13 cellular contexts compared by ENCODE assay signal in genomic region chr13:112744306-112745021, GRCh38. TPM values are rescaled to one million over a fixed set of nuclear protein-coding genes. Genes with fewer than 3 reads are reported as not detected.
A peak's percentile ranks its signal among the peaks of the same experiment; 100 is the strongest.
DNase-seq lines count a peak whose midpoint lies in the region; ATAC-seq and TF ChIP-seq lines count a peak whose summit lies in the region.
"Had no signal": no experiment of that assay in that cellular context is flagged by ENCODE, and none has a peak within 500 bp of the region (broad histone marks: within the 10 kb centered on the region; RNA-seq: fewer than 3 reads in every experiment).

No MANE protein-coding gene starts in this region.

- H3K9me3 Mint-ChIP-seq in Calu3 (ENCODE audit: low read depth, unreplicated experiment) = no peaks in the 10 kb centered on the region
- H3K9me3 Mint-ChIP-seq: activated CD4-positive, alpha-beta T cell treated with anti-CD3 and anti-CD28 coated beads, Interleukin-2, amount 10 ng/mL, durations not matched to agents 7 days and 5 days; activated naive CD4-positive, alpha-beta T cell treated with anti-CD3 and anti-CD28 coated beads, Interleukin-2, amount 50 U/mL, for 72 hours; CD8-positive, alpha-beta memory T cell had no signal

- H3K27me3 ChIP-seq in ovary = no peaks in the 10 kb centered on the region
- H3K27me3 ChIP-seq: SJCRH30 had no signal

- H3K4me1 ChIP-seq in ovary (ENCODE audit: insufficient read depth) = peaks cover 4% of the 10 kb centered on the region

- intact Hi-C loops in Calu3 (cut with micrococcal nuclease; ENCODE audit: unreplicated experiment) = no loop called here
- intact Hi-C loops in ovary (cut with DNase I) = no loop called here

- H3K27ac Mint-ChIP-seq in Calu3 (ENCODE audit: unreplicated experiment) = no peak overlapping the region
- H3K27ac Mint-ChIP-seq: activated CD4-positive, alpha-beta T cell treated with anti-CD3 and anti-CD28 coated beads, Interleukin-2, amount 10 ng/mL, durations not matched to agents 7 days and 5 days; activated naive CD4-positive, alpha-beta T cell treated with anti-CD3 and anti-CD28 coated beads, Interleukin-2, amount 50 U/mL, for 72 hours had no signal

- BruUV-seq in Calu3 (replicated peaks; lab: Mats Ljungman, UMichigan) = no TSS peak

- ATAC-seq in omental fat pad (ENCODE audit: low FRiP score) (peak; percentile 88), GM18498 (IDR thresholded peaks at IDR 0.05; ENCODE audit: unreplicated experiment) (no peak), HG03432 (IDR thresholded peaks at IDR 0.05; ENCODE audit: unreplicated experiment) (no peak)
- ATAC-seq: activated naive CD4-positive, alpha-beta T cell treated with anti-CD3 and anti-CD28 coated beads, Interleukin-2, amount 50 U/mL, for 72 hours had no signal

- no peaks in the 10 kb centered on the region for H3K36me3 Mint-ChIP-seq in Calu3 (ENCODE audit: insufficient read depth, unreplicated experiment)
- H3K36me3 Mint-ChIP-seq: activated naive CD4-positive, alpha-beta T cell treated with anti-CD3 and anti-CD28 coated beads, Interleukin-2, amount 50 U/mL, for 72 hours; CD8-positive, alpha-beta memory T cell had no signal

- H3K36me3 ChIP-seq in ovary = no peaks in the 10 kb centered on the region
- H3K36me3 ChIP-seq: SJCRH30 had no signal

- no peak for TF ChIP-seq POLR2A in ovary (IDR thresholded peaks at IDR 0.05)

- peak overlapping the region; percentile 19 for H3K4me3 Mint-ChIP-seq in Calu3 (ENCODE audit: low read depth, unreplicated experiment)
- H3K4me3 Mint-ChIP-seq: activated CD4-positive, alpha-beta T cell treated with anti-CD3 and anti-CD28 coated beads, Interleukin-2, amount 10 ng/mL, durations not matched to agents 7 days and 5 days; CD8-positive, alpha-beta memory T cell had no signal

- DNase-seq in Calu3 (no peak), NCI-H1105 (lab: John Stamatoyannopoulos, UW) (peak; percentile 11), fibroblast of gingiva (ENCODE audit: low read depth) (peak; percentile 45), omental fat pad (ENCODE audit: low spot score) (no peak), ovary (no peak), cortex of kidney (lab: John Stamatoyannopoulos, UW) (no peak)
- DNase-seq: activated CD4-positive, alpha-beta T cell treated with anti-CD3 and anti-CD28 coated beads, Interleukin-2, amount 10 ng/mL, durations not matched to agents 7 days and 5 days; CD8-positive, alpha-beta memory T cell; NCI-H1436; SJCRH30 had no signal

- 40 to 47% (median 47%) methylated on average over 16 of the region's 16 CpGs for WGBS in ovary, 3 donors

- CTCF ChIA-PET in Calu3 (lab: Charles Lee) = no interaction called here

- no peak for TF ChIP-seq EP300 in ovary (IDR thresholded peaks at IDR 0.05)

- H3K27ac ChIP-seq in ovary = no peak overlapping the region
- H3K27ac ChIP-seq: SJCRH30 had no signal

- no peaks in the 10 kb centered on the region for H3K9me3 ChIP-seq in ovary
- H3K9me3 ChIP-seq: SJCRH30 had no signal

- H3K4me3 ChIP-seq in ovary = no peak overlapping the region
- H3K4me3 ChIP-seq: SJCRH30 had no signal

- peaks cover 20% of the 10 kb centered on the region for H3K4me1 Mint-ChIP-seq in Calu3 (ENCODE audit: low read depth, unreplicated experiment)

- TF ChIP-seq CTCF in Calu3 (IDR thresholded peaks at IDR 0.05; ENCODE audit: unreplicated experiment) (no peak), omental fat pad (IDR thresholded peaks at IDR 0.05) (no peak), ovary (IDR thresholded peaks at IDR 0.05) (no peak)

- no peaks in the 10 kb centered on the region for H3K27me3 Mint-ChIP-seq in Calu3 (ENCODE audit: unreplicated experiment)
- H3K27me3 Mint-ChIP-seq: activated CD4-positive, alpha-beta T cell treated with anti-CD3 and anti-CD28 coated beads, Interleukin-2, amount 10 ng/mL, durations not matched to agents 7 days and 5 days; CD8-positive, alpha-beta memory T cell had no signal

RNA-seq across cellular contexts. Expression of gene ATP11A, which starts 54.6 kb away (rescaled TPM):
- total RNA-seq in Calu3 (2022) (113 and 115 TPM in 2 replicates), omental fat pad (10 to 100 TPM; 32.8 to 61.4 (median 45.7) TPM), ovary (10 to 100 TPM; 14.8 to 72.7 (median 36.2) TPM)
- 10 to 100 TPM in 1 of 2 donors, 1 to 10 TPM in 1; 6.6 to 25.3 TPM for polyA plus RNA-seq in ovary

Comparison
In these comparisons a context has a peak if more than half of its experiments do, and no peak if none do; other contexts are left out.
1. DNase-seq: peak in NCI-H1105 (single experiment) and fibroblast of gingiva (single experiment); none in Calu3 (single experiment), omental fat pad (single experiment), ovary (0 of 5) and cortex of kidney (single experiment).